8 cellular contexts compared by ENCODE assay signal in the genomic region with DNA sequence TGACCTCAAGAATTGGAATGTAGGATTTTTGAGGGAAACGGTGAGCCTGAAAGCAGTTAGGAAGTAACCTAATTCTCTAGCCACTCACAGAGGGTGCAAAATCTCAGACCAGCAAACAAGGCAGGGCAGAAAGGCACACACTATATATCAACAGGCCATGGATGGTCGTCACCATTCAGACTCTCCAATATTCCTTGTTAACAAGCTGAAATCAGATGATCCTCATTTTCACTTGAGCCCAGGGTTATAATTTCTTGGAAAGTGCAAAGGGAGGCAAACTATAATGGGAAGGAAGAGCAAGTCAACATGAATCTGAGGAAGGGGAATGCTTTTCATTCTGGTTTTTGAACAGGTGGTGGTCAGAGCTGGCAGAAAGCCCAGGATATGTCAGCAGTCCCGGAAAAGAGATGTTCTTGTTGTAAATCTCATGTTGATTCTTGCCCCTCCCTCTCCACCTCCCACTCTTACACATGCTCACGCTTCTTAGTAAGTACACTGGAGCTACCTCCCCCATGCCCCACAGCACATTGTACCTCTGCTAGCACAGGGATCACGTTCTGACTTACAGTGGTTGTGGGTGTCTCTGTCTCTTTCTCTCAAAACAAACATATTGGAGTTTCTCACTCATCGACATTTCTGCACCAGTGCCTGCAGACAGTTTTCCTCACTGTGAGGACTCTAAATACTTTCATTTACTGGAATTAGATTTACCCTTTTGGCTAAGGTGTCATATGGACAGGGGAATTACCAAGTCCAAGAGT.
A peak's percentile ranks its signal among the peaks of the same experiment; 100 is the strongest.
DNase-seq lines count a peak whose midpoint lies in the region; ATAC-seq and TF ChIP-seq lines count a peak whose summit lies in the region.

No MANE protein-coding gene starts in this region.

- DNase-seq in GM12864 (ENCODE audit: low read depth): peak; percentile 57
- peak; percentile 84 to 99 (median 98) for DNase-seq in NCI-H1417 (lab: John Stamatoyannopoulos, UW)
- peak; percentile 60 for DNase-seq in UCSD-AML1 (lab: John Stamatoyannopoulos, UW; ENCODE audit: unreplicated experiment)
- peak; percentile 8 to 41 for DNase-seq in stimulated activated CD4-positive, alpha-beta T cell treated with anti-CD3 and anti-CD28 coated beads, Interleukin-12 subunit alpha, Interleukin-12 subunit beta, amount 100 ng/mL, for 24 hours (ENCODE audit: low read depth in 2 of 2)
- DNase-seq in OCI-M2 (lab: John Stamatoyannopoulos, UW; ENCODE audit: unreplicated experiment): no peak

- no peak for TF ChIP-seq CTCF in GM12864 (IDR thresholded peaks at IDR 0.05; ENCODE audit: low read depth, low read length, missing control alignments)

- ATAC-seq in HG02571 (IDR thresholded peaks at IDR 0.05; ENCODE audit: unreplicated experiment) (peak; percentile 51), esophagus mucosa (peak; percentile 57), GM19467 (IDR thresholded peaks at IDR 0.05; ENCODE audit: unreplicated experiment) (no peak)

- no peak overlapping the region for H3K4me3 ChIP-seq in GM12864 (ENCODE audit: low read depth, low read length)
